Comparison of ENCODE assay signal across 11 cellular contexts in genomic region chr3:178384302-178384939, GRCh38.
A peak's percentile ranks its signal among the peaks of the same experiment; 100 is the strongest.
DNase-seq lines count a peak whose midpoint lies in the region; ATAC-seq, FAIRE-seq and TF ChIP-seq lines count a peak whose summit lies in the region.
"Had no signal": no experiment of that assay in that cellular context is flagged by ENCODE, and none has a peak within 500 bp of the region (broad histone marks: within the 10 kb centered on the region; RNA-seq: fewer than 3 reads in every experiment).

No MANE protein-coding gene starts in this region.

- H3K4me2 ChIP-seq in osteoblast (ENCODE audit: insufficient read depth, low read length): peak overlapping the region; percentile 46
- H3K4me2 ChIP-seq in GM23338: no peak overlapping the region

- POLR2A ChIA-PET in AG04450 (lab: Yijun Ruan, JAX): no interaction called here

- H3K27me3 ChIP-seq in AG04450 (ENCODE audit: control insufficient read depth, insufficient read depth, low read length) (no peaks in the 10 kb centered on the region), osteoblast (ENCODE audit: insufficient read depth, low read length) (no peaks in the 10 kb centered on the region), GM23338 (ENCODE audit: insufficient read depth) (no peaks in the 10 kb centered on the region)

- H2AFZ ChIP-seq in osteoblast (ENCODE audit: low read length): peak overlapping the region; percentile 43
- H2AFZ ChIP-seq in GM23338: no peak overlapping the region

- FAIRE-seq in TTC549 (lab: Jason Lieb, UNC): peak; percentile 98

- DNase-seq in AG04450 (ENCODE audit: low read depth, low spot score) (no peak), fibroblast of the aortic adventitia (ENCODE audit: low read depth) (peak; percentile 49), osteoblast (ENCODE audit: insufficient read length, low spot score, missing footprints) (no peak), mesenteric fat pad (ENCODE audit: low spot score) (no peak), GM23338 (ENCODE audit: low spot score) (no peak)
- DNase-seq: activated CD4-positive, alpha-beta T cell treated with anti-CD3 and anti-CD28 coated beads, Interleukin-2, amount 50 U/mL, for 1 hour; activated naive CD4-positive, alpha-beta T cell treated with anti-CD3 and anti-CD28 coated beads for 36 hours; effector CD4-positive, alpha-beta T cell had no signal

- H3K9me3 ChIP-seq in AG04450 (ENCODE audit: control insufficient read depth, insufficient read depth, low read length) (no peaks in the 10 kb centered on the region), osteoblast (ENCODE audit: low read depth, low read length) (no peaks in the 10 kb centered on the region)

- H3K4me1 Mint-ChIP-seq in GM23338: peaks cover 13% of the 10 kb centered on the region; the same call in 2 of the 3 replicates

- CTCF ChIA-PET in AG04450 (lab: Charles Lee): interaction anchor here (0.6 to 2.3 kb wide), 81 partner anchors 10 to 1954 kb away, joined by 3 to 35 read pairs (median 4); no protein-coding TSS in a partner anchor

- no peaks in the 10 kb centered on the region for H3K9me3 Mint-ChIP-seq in GM23338
- H3K9me3 Mint-ChIP-seq: activated naive CD4-positive, alpha-beta T cell treated with anti-CD3 and anti-CD28 coated beads for 36 hours had no signal

- H3K4me3 Mint-ChIP-seq in GM23338: no peak overlapping the region
- H3K4me3 Mint-ChIP-seq: activated naive CD4-positive, alpha-beta T cell treated with anti-CD3 and anti-CD28 coated beads for 36 hours had no signal

- no peaks in the 10 kb centered on the region for H3K27me3 Mint-ChIP-seq in GM23338 (ENCODE audit: insufficient read depth, low read depth, poor library complexity)

- H4K20me1 ChIP-seq in osteoblast (ENCODE audit: insufficient read depth, low read length) (no peaks in the 10 kb centered on the region), GM23338 (replicated peaks; ENCODE audit: insufficient read depth) (no peaks in the 10 kb centered on the region)

- H3K27ac Mint-ChIP-seq in GM23338: no peak overlapping the region
- H3K27ac Mint-ChIP-seq: activated naive CD4-positive, alpha-beta T cell treated with anti-CD3 and anti-CD28 coated beads for 36 hours had no signal

- no peaks in the 10 kb centered on the region for H3K36me3 ChIP-seq in osteoblast (ENCODE audit: insufficient read depth, low read length)
- H3K36me3 ChIP-seq in GM23338 (ENCODE audit: insufficient read depth): no peaks in the 10 kb centered on the region

- H3F3A ChIP-seq in GM23338 (replicated peaks; ENCODE audit: low read depth): no peaks in the 10 kb centered on the region

- H3K79me2 ChIP-seq in osteoblast (ENCODE audit: insufficient read depth, low read length): no peaks in the 10 kb centered on the region
- no peaks in the 10 kb centered on the region for H3K79me2 ChIP-seq in GM23338 (replicated peaks; ENCODE audit: insufficient read depth)

- H3K27ac ChIP-seq in AG04450 (ENCODE audit: low read depth, low read length) (peak overlapping the region; percentile 31), osteoblast (ENCODE audit: low read depth, low read length) (peak overlapping the region; percentile 76), GM23338 (ENCODE audit: low read depth) (no peak overlapping the region)

- H3K4me3 ChIP-seq in AG04450 (ENCODE audit: low read depth, low read length) (no peak overlapping the region), fibroblast of the aortic adventitia (ENCODE audit: low read depth, low read length) (no peak overlapping the region), osteoblast (ENCODE audit: insufficient read depth, low read length) (no peak overlapping the region), GM23338 (no peak overlapping the region)

- no peak for ATAC-seq in HG02678 (IDR thresholded peaks at IDR 0.05; ENCODE audit: unreplicated experiment)
- no peak for ATAC-seq in HG03159 (IDR thresholded peaks at IDR 0.05; ENCODE audit: unreplicated experiment)
- ATAC-seq in GM23338: no peak

- H3K9me2 ChIP-seq in GM23338 (ENCODE audit: insufficient read depth): no peaks in the 10 kb centered on the region

- no peaks in the 10 kb centered on the region for H3K36me3 Mint-ChIP-seq in GM23338 (ENCODE audit: low read depth)

- peaks cover 39% of the 10 kb centered on the region for H3K4me1 ChIP-seq in osteoblast (ENCODE audit: insufficient read depth, low read length)
- peaks cover 10% of the 10 kb centered on the region; the same call in 1 of the 2 replicates for H3K4me1 ChIP-seq in GM23338 (ENCODE audit: insufficient read depth)

- peak; percentile 18; the same call in 1 of the 2 replicates for TF ChIP-seq CTCF in AG04450 (IDR thresholded peaks at IDR 0.05; ENCODE audit: low read depth, low read length)
- TF ChIP-seq CTCF in fibroblast of the aortic adventitia (IDR thresholded peaks at IDR 0.05; ENCODE audit: insufficient read depth, low read length): no peak
- TF ChIP-seq CTCF in osteoblast (IDR thresholded peaks at IDR 0.05; ENCODE audit: extremely low read depth, low read depth, low read length): no peak
- no peak for TF ChIP-seq CTCF in GM23338 (conservative IDR thresholded peaks at IDR 0.05; ENCODE audit: low read depth in 2 of 2)

TF ChIP-seq in GM23338, 12 proteins besides CTCF, POLR2A, EP300 and RAD21 (continues in another document):
- TF ChIP-seq CREB1 (CRISPR knock-in tag; IDR thresholded peaks at IDR 0.05; ENCODE audit: low read depth) (no peak), JUNB (IDR thresholded peaks at IDR 0.05; ENCODE audit: unreplicated experiment) (no peak), ETS1 (IDR thresholded peaks at IDR 0.05) (no peak), NANOG (IDR thresholded peaks at IDR 0.05; ENCODE audit: borderline replicate concordance) (no peak), ZNF114 (CRISPR knock-in tag; IDR thresholded peaks at IDR 0.05) (no peak), ZNF462 (CRISPR knock-in tag; IDR thresholded peaks at IDR 0.05) (no peak)
